In genomic region chr2:213537579-213537978, GRCh38 we compare ENCODE assay signal across 13 cellular contexts.
DNase-seq lines count a peak whose midpoint lies in the region; ATAC-seq, FAIRE-seq and TF ChIP-seq lines count a peak whose summit lies in the region.
"Had no signal": no experiment of that assay in that cellular context is flagged by ENCODE, and none has a peak within 500 bp of the region (broad histone marks: within the 10 kb centered on the region; RNA-seq: fewer than 3 reads in every experiment).

No MANE protein-coding gene starts in this region.

- intact Hi-C loops in cardiac septum (cut with DNase I): no loop called here

- ATAC-seq in GM18907 (IDR thresholded peaks at IDR 0.05; ENCODE audit: unreplicated experiment) (peak; percentile 68), GM21576 (IDR thresholded peaks at IDR 0.05; ENCODE audit: unreplicated experiment) (peak; percentile 79), HG03097 (IDR thresholded peaks at IDR 0.05; ENCODE audit: low FRiP score, unreplicated experiment) (peak; percentile 71)
- ATAC-seq: left lobe of liver had no signal

- no peak for DNase-seq in bronchial epithelial cell (ENCODE audit: low read depth)
- DNase-seq in cardiac septum (ENCODE audit: low spot score): no peak
- no peak for DNase-seq in HAP-1 (ENCODE audit: low spot score in 2 of 2)
- no peak for DNase-seq in activated CD4-positive, alpha-beta T cell treated with anti-CD3 and anti-CD28 coated beads, Interleukin-2, amount 50 U/mL, for 1 hour
- DNase-seq: foreskin melanocyte, H7, ovary, small intestine, tibial artery had no signal

- H3K4me3 ChIP-seq in bronchial epithelial cell (ENCODE audit: low read depth, low read length) (no peak overlapping the region), HAP-1 (no peak overlapping the region)
- H3K4me3 ChIP-seq: ovary, tibial artery had no signal

- in situ Hi-C loops in HAP-1 (cut with MboI; ENCODE audit: low sequenced_read_pairs): no loop called here

- no peaks in the 10 kb centered on the region for H3K27me3 ChIP-seq in bronchial epithelial cell (ENCODE audit: control insufficient read depth, insufficient read depth, low read length)
- no peaks in the 10 kb centered on the region for H3K27me3 ChIP-seq in HAP-1 (ENCODE audit: low read depth)
- H3K27me3 ChIP-seq: ovary, tibial artery had no signal

- no peaks in the 10 kb centered on the region for H3K9me3 ChIP-seq in HAP-1
- H3K9me3 ChIP-seq: ovary, tibial artery had no signal

- no peaks in the 10 kb centered on the region for H3K4me1 ChIP-seq in HAP-1
- H3K4me1 ChIP-seq: tibial artery had no signal

- TF ChIP-seq CTCF in bronchial epithelial cell (IDR thresholded peaks at IDR 0.05; ENCODE audit: insufficient read depth, low read length, severe bottlenecking): no peak

- H3K36me3 ChIP-seq in bronchial epithelial cell (ENCODE audit: control insufficient read depth, insufficient read depth, low read length) (no peaks in the 10 kb centered on the region), HAP-1 (replicated peaks) (no peaks in the 10 kb centered on the region)
- H3K36me3 ChIP-seq: ovary, tibial artery had no signal

- peak; percentile 23 for FAIRE-seq in bronchial epithelial cell (lab: Jason Lieb, UNC)
